In genomic region chr17:2262146-2262587, GRCh38 we compare ENCODE assay signal across 12 cellular contexts. TPM values are rescaled to one million over a fixed set of nuclear protein-coding genes. Genes with fewer than 3 reads are reported as not detected.
DNase-seq lines count a peak whose midpoint lies in the region; ATAC-seq and TF ChIP-seq lines count a peak whose summit lies in the region.
"Had no signal": no experiment of that assay in that cellular context is flagged by ENCODE, and none has a peak within 500 bp of the region (broad histone marks: within the 10 kb centered on the region; RNA-seq: fewer than 3 reads in every experiment).

No MANE protein-coding gene starts in this region.

- peak overlapping the region; percentile 43 for H3K4me3 Mint-ChIP-seq in activated naive CD4-positive, alpha-beta T cell treated with anti-CD3 and anti-CD28 coated beads, Interleukin-2, amount 10 ng/mL, durations not matched to agents 7 days and 5 days
- peak overlapping the region; percentile 50 for H3K4me3 Mint-ChIP-seq in activated T-helper 2 cell treated with anti-CD3 and anti-CD28 coated beads, Interferon-gamma antibody, Interleukin-2, Interleukin-4, amounts not matched to agents 10 μg/mL and 5 μg/mL and 100 μg/mL, durations not matched to agents 14 hours and 24 hours and 36 hours (ENCODE audit: low read depth)
- H3K4me3 Mint-ChIP-seq: stimulated activated memory B cell treated with anti-CD40 and anti-IgM and Interleukin-4, amounts not matched to agents 10 μg/mL and 1 μg/mL and 100 μg/mL, for 72 hours had no signal

- peaks cover 9% of the 10 kb centered on the region for H3K4me1 ChIP-seq in foreskin keratinocyte
- H3K4me1 ChIP-seq in tibial artery = peaks cover 0 to 42% (median 26%) of the 10 kb centered on the region in 4 donors
- H3K4me1 ChIP-seq: prostate gland, SJCRH30 had no signal

- no peaks in the 10 kb centered on the region for H3K9me3 Mint-ChIP-seq in activated naive CD4-positive, alpha-beta T cell treated with anti-CD3 and anti-CD28 coated beads, Interleukin-2, amount 10 ng/mL, durations not matched to agents 7 days and 5 days
- no peaks in the 10 kb centered on the region for H3K9me3 Mint-ChIP-seq in activated T-helper 2 cell treated with anti-CD3 and anti-CD28 coated beads, Interferon-gamma antibody, Interleukin-2, Interleukin-4, amounts not matched to agents 10 μg/mL and 5 μg/mL and 100 μg/mL, durations not matched to agents 14 hours and 24 hours and 36 hours
- H3K9me3 Mint-ChIP-seq: stimulated activated memory B cell treated with anti-CD40 and anti-IgM and Interleukin-4, amounts not matched to agents 10 μg/mL and 1 μg/mL and 100 μg/mL, for 72 hours had no signal

- peak overlapping the region; percentile 95 for H3K27ac Mint-ChIP-seq in activated naive CD4-positive, alpha-beta T cell treated with anti-CD3 and anti-CD28 coated beads, Interleukin-2, amount 10 ng/mL, durations not matched to agents 7 days and 5 days
- H3K27ac Mint-ChIP-seq in activated T-helper 2 cell treated with anti-CD3 and anti-CD28 coated beads, Interferon-gamma antibody, Interleukin-2, Interleukin-4, amounts not matched to agents 10 μg/mL and 5 μg/mL and 100 μg/mL, durations not matched to agents 14 hours and 24 hours and 36 hours = peak overlapping the region; percentile 81

- no peaks in the 10 kb centered on the region for H3K9me3 ChIP-seq in tibial artery
- H3K9me3 ChIP-seq: prostate gland, SJCRH30 had no signal

- peaks cover 0 to 18% (median 0%) of the 10 kb centered on the region in 3 donors for H3K36me3 ChIP-seq in tibial artery
- H3K36me3 ChIP-seq: prostate gland, SJCRH30 had no signal

- H3K36me3 Mint-ChIP-seq in activated naive CD4-positive, alpha-beta T cell treated with anti-CD3 and anti-CD28 coated beads, Interleukin-2, amount 10 ng/mL, durations not matched to agents 7 days and 5 days = peaks cover 58% of the 10 kb centered on the region
- peaks cover 49% of the 10 kb centered on the region for H3K36me3 Mint-ChIP-seq in activated T-helper 2 cell treated with anti-CD3 and anti-CD28 coated beads, Interferon-gamma antibody, Interleukin-2, Interleukin-4, amounts not matched to agents 10 μg/mL and 5 μg/mL and 100 μg/mL, durations not matched to agents 14 hours and 24 hours and 36 hours (ENCODE audit: low read depth)

- intact Hi-C loops in activated T-helper 2 cell treated with anti-CD3 and anti-CD28 coated beads, Interferon-gamma antibody, Interleukin-2, Interleukin-4, amounts not matched to agents 10 μg/mL and 5 μg/mL and 100 μg/mL, durations not matched to agents 14 hours and 24 hours and 36 hours (cut with micrococcal nuclease) = loop anchor here (5.0 to 10.0 kb wide), 3 partner anchors 40 to 387 kb away; partner anchors contain the start of genes SMG6 and SRR
- intact Hi-C loops in tibial artery (cut with DNase I; ENCODE audit: low total_unique reads) = no loop called here

- H3K27me3 Mint-ChIP-seq in activated naive CD4-positive, alpha-beta T cell treated with anti-CD3 and anti-CD28 coated beads, Interleukin-2, amount 10 ng/mL, durations not matched to agents 7 days and 5 days = no peaks in the 10 kb centered on the region
- no peaks in the 10 kb centered on the region for H3K27me3 Mint-ChIP-seq in activated T-helper 2 cell treated with anti-CD3 and anti-CD28 coated beads, Interferon-gamma antibody, Interleukin-2, Interleukin-4, amounts not matched to agents 10 μg/mL and 5 μg/mL and 100 μg/mL, durations not matched to agents 14 hours and 24 hours and 36 hours (ENCODE audit: low read depth)
- H3K27me3 Mint-ChIP-seq: stimulated activated memory B cell treated with anti-CD40 and anti-IgM and Interleukin-4, amounts not matched to agents 10 μg/mL and 1 μg/mL and 100 μg/mL, for 72 hours had no signal

- H3K27ac ChIP-seq in foreskin keratinocyte = no peak overlapping the region
- peak overlapping the region; percentile 60 to 66 for H3K27ac ChIP-seq in tibial artery
- H3K27ac ChIP-seq: prostate gland, SJCRH30 had no signal

- ATAC-seq in foreskin keratinocyte (peak; percentile 47), GM21576 (IDR thresholded peaks at IDR 0.05; ENCODE audit: unreplicated experiment) (no peak), HG02610 (IDR thresholded peaks at IDR 0.05; ENCODE audit: unreplicated experiment) (no peak), HG03108 (IDR thresholded peaks at IDR 0.05; ENCODE audit: unreplicated experiment) (no peak)
- ATAC-seq: stimulated activated memory B cell treated with anti-CD40 and anti-IgM and Interleukin-4, amounts not matched to agents 10 μg/mL and 1 μg/mL and 100 μg/mL, for 72 hours had no signal

- peaks cover 96% of the 10 kb centered on the region for H3K4me1 Mint-ChIP-seq in activated naive CD4-positive, alpha-beta T cell treated with anti-CD3 and anti-CD28 coated beads, Interleukin-2, amount 10 ng/mL, durations not matched to agents 7 days and 5 days
- H3K4me1 Mint-ChIP-seq in activated T-helper 2 cell treated with anti-CD3 and anti-CD28 coated beads, Interferon-gamma antibody, Interleukin-2, Interleukin-4, amounts not matched to agents 10 μg/mL and 5 μg/mL and 100 μg/mL, durations not matched to agents 14 hours and 24 hours and 36 hours (ENCODE audit: low read depth) = peaks cover 87% of the 10 kb centered on the region

- TF ChIP-seq CTCF in foreskin keratinocyte (conservative IDR thresholded peaks at IDR 0.05) (no peak), tibial artery (IDR thresholded peaks at IDR 0.05) (no peak)

- H3K27me3 ChIP-seq in foreskin keratinocyte (no peaks in the 10 kb centered on the region), tibial artery (no peaks in the 10 kb centered on the region)
- H3K27me3 ChIP-seq: SJCRH30 had no signal

- CTCF ChIA-PET in activated naive CD4-positive, alpha-beta T cell treated with anti-CD3 and anti-CD28 coated beads, Interleukin-2, amount 10 ng/mL, durations not matched to agents 7 days and 5 days (lab: Charles Lee) = interaction anchor here (0.6 to 11.4 kb wide), 3 partner anchors 10 to 206 kb away, joined by 3 to 71 read pairs (median 12); partner anchors contain the start of gene HIC1

- H3K4me3 ChIP-seq in tibial artery = no peak overlapping the region
- H3K4me3 ChIP-seq: prostate gland, SJCRH30 had no signal

- no peak for DNase-seq in activated naive CD4-positive, alpha-beta T cell treated with anti-CD3 and anti-CD28 coated beads, Interleukin-2, amount 10 ng/mL, durations not matched to agents 7 days and 5 days
- no peak for DNase-seq in activated naive CD4-positive, alpha-beta T cell treated with Interleukin-2 at 50 U/mL for 16 hours
- DNase-seq in activated T-helper 2 cell treated with anti-CD3 and anti-CD28 coated beads, Interferon-gamma antibody, Interleukin-2, Interleukin-4, amounts not matched to agents 10 μg/mL and 5 μg/mL and 100 μg/mL, durations not matched to agents 14 hours and 24 hours and 36 hours (ENCODE audit: low spot score) = no peak
- DNase-seq in foreskin keratinocyte (peak; percentile 59 to 77), tibial artery (no peak)
- DNase-seq: NCI-H1092, SJCRH30 had no signal

RNA-seq across cellular contexts. Expression of gene SMG6, which starts 41.4 kb away (rescaled TPM):
- 33.5 and 43.0 TPM in 2 replicates for total RNA-seq in activated T-helper 2 cell treated with anti-CD3 and anti-CD28 coated beads, Interferon-gamma antibody, Interleukin-2, Interleukin-4, amounts not matched to agents 10 μg/mL and 5 μg/mL and 100 μg/mL, durations not matched to agents 14 hours and 24 hours and 36 hours
- total RNA-seq in foreskin keratinocyte = 18.5 and 19.9 TPM in 2 replicates
- 19.1 and 22.0 TPM in 2 replicates for polyA plus RNA-seq in foreskin keratinocyte

RNA-seq across cellular contexts. Expression of gene SRR, which starts 41.6 kb away (rescaled TPM):
- total RNA-seq in activated T-helper 2 cell treated with anti-CD3 and anti-CD28 coated beads, Interferon-gamma antibody, Interleukin-2, Interleukin-4, amounts not matched to agents 10 μg/mL and 5 μg/mL and 100 μg/mL, durations not matched to agents 14 hours and 24 hours and 36 hours = 17.3 and 18.4 TPM in 2 replicates
- 9.4 and 13.5 TPM in 2 replicates for total RNA-seq in foreskin keratinocyte
- polyA plus RNA-seq in foreskin keratinocyte = 10.5 and 11.5 TPM in 2 replicates

Comparison
In these comparisons a context has a peak if more than half of its experiments do, and no peak if none do; other contexts are left out.
1. DNase-seq: peak in foreskin keratinocyte (2 of 2); none in activated naive CD4-positive, alpha-beta T cell treated with anti-CD3 and anti-CD28 coated beads, Interleukin-2, amount 10 ng/mL, durations not matched to agents 7 days and 5 days (single experiment), activated naive CD4-positive, alpha-beta T cell treated with Interleukin-2 at 50 U/mL for 16 hours (single experiment), activated T-helper 2 cell treated with anti-CD3 and anti-CD28 coated beads, Interferon-gamma antibody, Interleukin-2, Interleukin-4, amounts not matched to agents 10 μg/mL and 5 μg/mL and 100 μg/mL, durations not matched to agents 14 hours and 24 hours and 36 hours (single experiment) and tibial artery (0 of 2).